In genomic region chr7:2215851-2216250, GRCh38 we compare ENCODE assay signal across 21 cellular contexts.
"Had no signal": no experiment of that assay in that cellular context is flagged by ENCODE, and none has a peak within 500 bp of the region (broad histone marks: within the 10 kb centered on the region; RNA-seq: fewer than 3 reads in every experiment).

No MANE protein-coding gene starts in this region.

- H3K4me3 Mint-ChIP-seq: activated CD4-positive, alpha-beta T cell treated with anti-CD3 and anti-CD28 coated beads for 36 hours; activated naive CD8-positive, alpha-beta T cell; activated T-cell treated with anti-CD3 and anti-CD28 coated beads, Interleukin-2, amount 50 U/mL, for 4 hours; natural killer cell treated with Interleukin-12 subunit alpha and Interleukin-12 subunit beta and Interleukin-15 and Interleukin-18, amount 100 ng/mL, for 72 hours; stimulated activated naive CD8-positive, alpha-beta T cell treated with anti-CD3 and anti-CD28 coated beads, Interleukin-15, amount 100 ng/mL, for 72 hours; T-helper 2 cell treated with Interferon-gamma antibody and Interleukin-4, amounts not matched to agents 5 μg/mL and 100 μg/mL, for 36 hours had no signal

- H3K27me3 Mint-ChIP-seq: activated CD4-positive, alpha-beta T cell treated with anti-CD3 and anti-CD28 coated beads for 36 hours; activated naive CD8-positive, alpha-beta T cell; natural killer cell treated with Interleukin-12 subunit alpha and Interleukin-12 subunit beta and Interleukin-15 and Interleukin-18, amount 100 ng/mL, for 72 hours; stimulated activated naive CD8-positive, alpha-beta T cell treated with anti-CD3 and anti-CD28 coated beads, Interleukin-15, amount 100 ng/mL, for 72 hours had no signal

- H3K4me1 ChIP-seq: left lung, upper lobe of left lung had no signal

- H3K27ac ChIP-seq: left lung, skin epidermis, upper lobe of left lung had no signal

- H3K27ac Mint-ChIP-seq: activated CD4-positive, alpha-beta T cell treated with anti-CD3 and anti-CD28 coated beads for 36 hours; activated naive CD8-positive, alpha-beta T cell; activated T-helper 2 cell treated with anti-CD3 and anti-CD28 coated beads, Interferon-gamma antibody, Interleukin-2, Interleukin-4, amounts not matched to agents 10 μg/mL and 5 μg/mL and 100 μg/mL, durations not matched to agents 14 hours and 24 hours and 36 hours; T-helper 2 cell treated with Interferon-gamma antibody and Interleukin-4, amounts not matched to agents 5 μg/mL and 100 μg/mL, for 36 hours had no signal

- H3K9me3 Mint-ChIP-seq: activated T-cell treated with anti-CD3 and anti-CD28 coated beads, Interleukin-2, amount 50 U/mL, for 4 hours; activated T-helper 2 cell treated with anti-CD3 and anti-CD28 coated beads, Interferon-gamma antibody, Interleukin-2, Interleukin-4, amounts not matched to agents 10 μg/mL and 5 μg/mL and 100 μg/mL, durations not matched to agents 14 hours and 24 hours and 36 hours; natural killer cell treated with Interleukin-12 subunit alpha and Interleukin-12 subunit beta and Interleukin-15 and Interleukin-18, amount 100 ng/mL, for 72 hours; stimulated activated naive CD8-positive, alpha-beta T cell treated with anti-CD3 and anti-CD28 coated beads, Interleukin-15, amount 100 ng/mL, for 72 hours; T-helper 2 cell treated with Interferon-gamma antibody and Interleukin-4, amounts not matched to agents 5 μg/mL and 100 μg/mL, for 36 hours had no signal

- DNase-seq: activated CD4-positive, alpha-beta T cell treated with anti-CD3 and anti-CD28 coated beads for 36 hours; activated CD4-positive, alpha-beta T cell treated with anti-CD3 and anti-CD28 coated beads, Interleukin-2, amount 50 U/mL, for 48 hours; activated CD4-positive, CD25-positive, alpha-beta regulatory T cell; activated T-cell treated with anti-CD3 and anti-CD28 coated beads, Interleukin-2, amount 50 U/mL, for 4 hours; anterior cingulate cortex; dermis blood vessel endothelial cell; effector CD4-positive, alpha-beta T cell; mucosa of descending colon; stimulated activated CD4-positive, alpha-beta T cell treated with anti-CD3 and anti-CD28 coated beads, Interleukin-12 subunit alpha, Interleukin-12 subunit beta, amount 100 ng/mL, for 4 hours; stimulated activated CD4-positive, alpha-beta T cell treated with anti-CD3 and anti-CD28 coated beads, Interleukin-4, amount 100 ng/mL, for 1 hour; stimulated activated naive CD8-positive, alpha-beta T cell treated with anti-CD3 and anti-CD28 coated beads, Interleukin-15, amount 100 ng/mL, for 72 hours; substantia nigra; SW 1271 had no signal

- H3K4me3 ChIP-seq: left lung, mucosa of descending colon, skin epidermis, upper lobe of left lung had no signal

- H3K9me3 ChIP-seq: left lung, mucosa of descending colon, upper lobe of left lung had no signal

- H3K27me3 ChIP-seq: left lung, upper lobe of left lung had no signal

- ATAC-seq: activated CD4-positive, alpha-beta T cell treated with anti-CD3 and anti-CD28 coated beads for 36 hours; activated T-cell treated with anti-CD3 and anti-CD28 coated beads, Interleukin-2, amount 50 U/mL, for 4 hours; left lung; mucosa of descending colon; natural killer cell treated with Interleukin-12 subunit alpha and Interleukin-12 subunit beta and Interleukin-15 and Interleukin-18, amount 100 ng/mL, for 72 hours; sciatic nerve; stimulated activated naive CD8-positive, alpha-beta T cell treated with anti-CD3 and anti-CD28 coated beads, Interleukin-15, amount 100 ng/mL, for 72 hours had no signal
